ENCODE assay signal across 10 cellular contexts in the genomic region with DNA sequence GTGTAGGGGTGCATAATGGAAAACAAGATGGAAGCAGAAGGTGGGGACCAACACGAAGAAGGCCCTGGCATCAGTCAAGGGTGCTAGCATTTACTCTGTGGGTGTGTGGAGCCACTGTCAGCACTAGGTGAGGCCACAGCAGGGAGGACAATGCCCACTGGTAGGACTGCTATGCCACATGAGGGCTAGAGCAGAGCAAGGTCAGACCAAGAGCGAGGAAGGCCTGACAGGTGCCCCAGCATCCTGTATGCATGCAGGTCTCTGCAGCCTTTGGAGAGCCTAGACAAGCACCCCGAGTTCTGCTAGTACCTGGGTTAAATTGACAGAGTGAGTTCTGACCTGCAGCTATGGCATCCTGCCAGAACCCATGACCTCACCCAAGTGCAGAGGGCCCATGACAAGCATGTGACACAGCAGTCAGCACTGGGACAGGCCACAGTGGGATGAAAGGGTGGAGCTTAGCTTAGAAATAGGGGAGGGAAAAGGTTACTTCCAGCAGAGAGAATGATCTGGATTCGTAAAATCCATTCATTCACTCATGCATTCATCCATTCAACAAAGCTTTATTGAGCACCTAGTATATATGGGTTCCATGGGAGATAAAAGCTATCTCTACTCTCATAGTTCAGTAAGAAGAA. TPM values are rescaled to one million over a fixed set of nuclear protein-coding genes. Genes with fewer than 3 reads are reported as not detected.
DNase-seq lines count a peak whose midpoint lies in the region; ATAC-seq and TF ChIP-seq lines count a peak whose summit lies in the region.
"Had no signal": no experiment of that assay in that cellular context is flagged by ENCODE, and none has a peak within 500 bp of the region (broad histone marks: within the 10 kb centered on the region; RNA-seq: fewer than 3 reads in every experiment).

No MANE protein-coding gene starts in this region.

- H4K20me1 ChIP-seq in hepatocyte (ENCODE audit: insufficient read depth, poor library complexity, severe bottlenecking): no peaks in the 10 kb centered on the region

- TF ChIP-seq CTCF in heart left ventricle (IDR thresholded peaks at IDR 0.05) (no peak), hepatocyte (IDR thresholded peaks at IDR 0.05; ENCODE audit: poor library complexity) (no peak), coronary artery (IDR thresholded peaks at IDR 0.05) (no peak)

- intact Hi-C loops in heart left ventricle (cut with DNase I): no loop called here
- intact Hi-C loops in cardiac septum (cut with DNase I): no loop called here

- H3K9me3 ChIP-seq in heart left ventricle: no peaks in the 10 kb centered on the region
- no peaks in the 10 kb centered on the region for H3K9me3 ChIP-seq in hepatocyte (ENCODE audit: low read depth)

- no peaks in the 10 kb centered on the region for H3K27me3 ChIP-seq in heart left ventricle
- H3K27me3 ChIP-seq in hepatocyte: no peaks in the 10 kb centered on the region

- no peaks in the 10 kb centered on the region for H3K79me2 ChIP-seq in hepatocyte

- H3K4me3 ChIP-seq in heart left ventricle: no peak overlapping the region
- H3K4me3 ChIP-seq in hepatocyte: no peak overlapping the region
- H3K4me3 ChIP-seq in coronary artery: no peak overlapping the region

- H3K4me1 ChIP-seq in heart left ventricle (peaks cover 0 to 44% (median 21%) of the 10 kb centered on the region in 12 donors), hepatocyte (ENCODE audit: insufficient read depth) (no peaks in the 10 kb centered on the region)

- H3K27ac ChIP-seq in heart left ventricle (no peak overlapping the region), hepatocyte (no peak overlapping the region), coronary artery (no peak overlapping the region)

- peak in 4 of 5 donors; percentile 43 to 62 (median 48) for DNase-seq in heart left ventricle
- no peak for DNase-seq in cardiac septum (ENCODE audit: low spot score)
- peak; percentile 68 for DNase-seq in SW480 (ENCODE audit: low spot score)
- peak; percentile 77 for DNase-seq in hepatocyte (ENCODE audit: low spot score)
- peak; percentile 60 for DNase-seq in ureter (ENCODE audit: low spot score)
- DNase-seq in coronary artery (ENCODE audit: low spot score): no peak
- no peak for DNase-seq in NCI-H187 treated with DMSO at 0.1 percent for 48 hours (lab: John Stamatoyannopoulos, UW)
- no peak for DNase-seq in DMS153 (lab: John Stamatoyannopoulos, UW)
- DNase-seq: activated naive CD4-positive, alpha-beta T cell treated with anti-CD3 and anti-CD28 coated beads, Interleukin-2, amount 10 ng/mL, durations not matched to agents 7 days and 5 days; effector CD8-positive, alpha-beta T cell had no signal

- TF ChIP-seq POLR2A in heart left ventricle (IDR thresholded peaks at IDR 0.05): no peak

- WGBS in heart left ventricle, 4 donors: 75 to 86% (median 82%) methylated on average over 4 of the region's 4 CpGs
- 88% methylated on average over 4 of the region's 4 CpGs for WGBS in hepatocyte (ENCODE audit: low lambda C conversion rate, missing lambda C conversion rate)

- H3K36me3 ChIP-seq in heart left ventricle (no peaks in the 10 kb centered on the region), hepatocyte (replicated peaks; ENCODE audit: insufficient read depth, low read depth) (no peaks in the 10 kb centered on the region)

- no peaks in the 10 kb centered on the region for H3K9me2 ChIP-seq in hepatocyte (replicated peaks; ENCODE audit: insufficient read depth)

- peak in 3 of 4 donors; percentile 46 to 65 (median 59) for ATAC-seq in heart left ventricle

- H3K4me2 ChIP-seq in hepatocyte: no peak overlapping the region

- no peak overlapping the region for H2AFZ ChIP-seq in hepatocyte

RNA-seq across cellular contexts. Expression of a gene that starts 9.0 kb away (rescaled TPM):
- total RNA-seq in heart left ventricle (10 to 100 TPM in 8 of 9 donors, 1 to 10 TPM in 1; 9.0 to 64.8 (median 14.5) TPM), cardiac septum (16.7 TPM), hepatocyte (9.1 and 9.4 TPM in 2 replicates), ureter (26.1 TPM)
- polyA plus RNA-seq in heart left ventricle (1 to 10 TPM; 9.1 to 9.9 TPM), hepatocyte (13.5 and 19.1 TPM in 2 replicates)

Comparison
In these comparisons a context has a peak if more than half of its experiments do, and no peak if none do; other contexts are left out.
1. DNase-seq: peak in heart left ventricle (4 of 5), SW480 (single experiment), hepatocyte (single experiment) and ureter (single experiment); none in cardiac septum (single experiment), coronary artery (single experiment), NCI-H187 treated with DMSO at 0.1 percent for 48 hours (single experiment) and DMS153 (single experiment).